ENCODE assay signal across 24 cellular contexts in genomic region chr6:139611327-139611958, GRCh38.
"Had no signal": no experiment of that assay in that cellular context is flagged by ENCODE, and none has a peak within 500 bp of the region (broad histone marks: within the 10 kb centered on the region; RNA-seq: fewer than 3 reads in every experiment).

No MANE protein-coding gene starts in this region.

- H3K27me3 ChIP-seq: body of pancreas, esophagus squamous epithelium, heart right ventricle, suprapubic skin, vagina had no signal

- H3K9me3 ChIP-seq: body of pancreas, esophagus squamous epithelium, heart right ventricle, suprapubic skin, vagina had no signal

- DNase-seq: activated CD4-positive, alpha-beta memory T cell treated with anti-CD3 and anti-CD28 coated beads, Interleukin-2, amount 10 ng/mL, durations not matched to agents 7 days and 5 days; activated CD4-positive, alpha-beta T cell treated with anti-CD3 and anti-CD28 coated beads for 48 hours; activated CD4-positive, CD25-positive, alpha-beta regulatory T cell; activated naive CD4-positive, alpha-beta T cell treated with Interleukin-2 at 50 U/mL for 16 hours; activated naive CD8-positive, alpha-beta T cell treated with anti-CD3 and anti-CD28 coated beads, Interleukin-2, amount 10 ng/mL, durations not matched to agents 7 days and 5 days; activated T-cell treated with anti-CD3 and anti-CD28 coated beads, Interleukin-2, amount 50 U/mL, for 1 hour; amygdala; body of pancreas; dermis blood vessel endothelial cell; effector memory CD4-positive, alpha-beta T cell; esophagus squamous epithelium; heart right ventricle; left cardiac atrium; mesenchymal stem cell; naive thymus-derived CD8-positive, alpha-beta T cell; nucleus accumbens; posterior cingulate gyrus; retina; stimulated activated CD4-positive, alpha-beta T cell treated with anti-CD3 and anti-CD28 coated beads, Interleukin-2, amount 100 ng/mL, for 24 hours; stimulated activated naive CD8-positive, alpha-beta T cell treated with anti-CD3 and anti-CD28 coated beads, Interleukin-15, amount 100 ng/mL, for 72 hours; T-helper 2 cell; trophoblast cell had no signal

- H3K4me3 ChIP-seq: body of pancreas, esophagus squamous epithelium, heart right ventricle, suprapubic skin, vagina had no signal

- H3K4me1 ChIP-seq: suprapubic skin, vagina had no signal

- H3K36me3 ChIP-seq: esophagus squamous epithelium, heart right ventricle, suprapubic skin, vagina had no signal

- H3K27ac ChIP-seq: body of pancreas, esophagus squamous epithelium, heart right ventricle, suprapubic skin, vagina had no signal
